17 cellular contexts compared by ENCODE assay signal in genomic region chr9:91147079-91147708, GRCh38.
A peak's percentile ranks its signal among the peaks of the same experiment; 100 is the strongest.
DNase-seq lines count a peak whose midpoint lies in the region; ATAC-seq, FAIRE-seq and TF ChIP-seq lines count a peak whose summit lies in the region.
"Had no signal": no experiment of that assay in that cellular context is flagged by ENCODE, and none has a peak within 500 bp of the region (broad histone marks: within the 10 kb centered on the region; RNA-seq: fewer than 3 reads in every experiment).

No MANE protein-coding gene starts in this region.

- no peak for TF ChIP-seq POLR2A in IMR-90 (IDR thresholded peaks at IDR 0.05; ENCODE audit: low read depth, low read length)
- no peak for TF ChIP-seq POLR2A in GM12892 (IDR thresholded peaks at IDR 0.05; ENCODE audit: low read depth, low read length)

- H3K27ac ChIP-seq in IMR-90 (ENCODE audit: insufficient read depth, low read length) (no peak overlapping the region), lower lobe of right lung (peak overlapping the region; percentile 49), OCI-LY7 (ENCODE audit: low read depth, low read length, poor library complexity, severe bottlenecking) (no peak overlapping the region)
- H3K27ac ChIP-seq: 22Rv1, C4-2B had no signal

- peaks cover 63% of the 10 kb centered on the region for H3K4me1 Mint-ChIP-seq in T-helper 1 cell treated with Interleukin-12 subunit alpha and Interleukin-12 subunit beta and Interleukin-4 antibody, amounts not matched to agents 30 μg/mL and 1 μg/mL, for 36 hours (ENCODE audit: low read depth)
- peaks cover 79% of the 10 kb centered on the region for H3K4me1 Mint-ChIP-seq in activated CD8-positive, alpha-beta T cell treated with anti-CD3 and anti-CD28 coated beads, Interleukin-2, amount 10 ng/mL, durations not matched to agents 7 days and 5 days (ENCODE audit: low read depth)

- peaks cover 5% of the 10 kb centered on the region; the same call in 1 of the 2 replicates for H3K9me3 ChIP-seq in IMR-90 (ENCODE audit: control insufficient read depth, insufficient read depth, low read length)
- H3K9me3 ChIP-seq in lower lobe of right lung, result no peaks in the 10 kb centered on the region
- H3K9me3 ChIP-seq in OCI-LY7 (ENCODE audit: low read length), result no peaks in the 10 kb centered on the region
- H3K9me3 ChIP-seq: upper lobe of right lung had no signal

- H3K9ac ChIP-seq in IMR-90 (ENCODE audit: low read depth, low read length), result no peak overlapping the region

- no peak for ATAC-seq in IMR-90 (ENCODE audit: low read depth)
- ATAC-seq in activated CD8-positive, alpha-beta T cell treated with anti-CD3 and anti-CD28 coated beads, Interleukin-2, amount 10 ng/mL, durations not matched to agents 7 days and 5 days, result no peak
- ATAC-seq in lower lobe of right lung, result no peak

- 88% methylated on average over 3 of the region's 5 CpGs; no CpG with 5 or more reads in 1 of the 2 experiments for WGBS in IMR-90 (ENCODE audit: extremely low coverage in 2 of 2, insufficient read length in 1 of 2), 2 experiments

- H2BK20ac ChIP-seq in IMR-90 (ENCODE audit: low read depth, low read length), result peak overlapping the region; percentile 77

- H3K4me2 ChIP-seq in IMR-90 (ENCODE audit: low read depth, low read length), result no peak overlapping the region
- H3K4me2 ChIP-seq in OCI-LY7 (ENCODE audit: low read length), result no peak overlapping the region

- no peaks in the 10 kb centered on the region for H3K79me2 ChIP-seq in OCI-LY7 (ENCODE audit: insufficient read depth, low read depth, low read length)

- H3K36me3 ChIP-seq in IMR-90 (ENCODE audit: control insufficient read depth, insufficient read depth, low read length) (no peaks in the 10 kb centered on the region), lower lobe of right lung (no peaks in the 10 kb centered on the region), OCI-LY7 (ENCODE audit: insufficient read depth, low read length) (no peaks in the 10 kb centered on the region)
- H3K36me3 ChIP-seq: upper lobe of right lung had no signal

- peaks cover 52% of the 10 kb centered on the region for H3K36me3 Mint-ChIP-seq in T-helper 1 cell treated with Interleukin-12 subunit alpha and Interleukin-12 subunit beta and Interleukin-4 antibody, amounts not matched to agents 30 μg/mL and 1 μg/mL, for 36 hours (ENCODE audit: low read depth)
- H3K36me3 Mint-ChIP-seq in activated CD8-positive, alpha-beta T cell treated with anti-CD3 and anti-CD28 coated beads, Interleukin-2, amount 10 ng/mL, durations not matched to agents 7 days and 5 days (ENCODE audit: low read depth), result peaks cover 84% of the 10 kb centered on the region

- DNase-seq in T-helper 1 cell (no peak), IMR-90 (no peak), lower lobe of right lung (no peak), anterior cingulate cortex (lab: John Stamatoyannopoulos, UW) (no peak), OCI-LY7 (ENCODE audit: low spot score) (no peak), GM12892 (ENCODE audit: insufficient read length) (no peak)
- peak; percentile 19 for DNase-seq in activated CD8-positive, alpha-beta T cell treated with anti-CD3 and anti-CD28 coated beads, Interleukin-2, amount 10 ng/mL, durations not matched to agents 7 days and 5 days
- DNase-seq: activated CD4-positive, CD25-positive, alpha-beta regulatory T cell; NCI-H1105 treated with DMSO at 0.1 percent for 48 hours; NCI-H2171; NCI-H774; upper lobe of right lung had no signal

- no peak for FAIRE-seq in GM12892 (lab: Jason Lieb, UNC)

- H2BK15ac ChIP-seq in IMR-90 (ENCODE audit: low read depth, low read length), result peak overlapping the region; percentile 86; the same call in 2 of the 3 replicates

- dilution Hi-C loops in IMR-90 (cut with HindIII; ENCODE audit: low sequenced_read_pairs, unreplicated experiment), result no loop called here

- H3K27me3 ChIP-seq in IMR-90 (ENCODE audit: control insufficient read depth, insufficient read depth, low read length) (no peaks in the 10 kb centered on the region), lower lobe of right lung (ENCODE audit: low read depth) (no peaks in the 10 kb centered on the region)
- H3K27me3 ChIP-seq: upper lobe of right lung had no signal

- 0 out of 2 replicates have a peak overlapping the region, but pooled peaks have one; percentile 20 for H3K14ac ChIP-seq in IMR-90 (replicated peaks; ENCODE audit: low read depth, low read length)

- peaks cover 0 to 4% of the 10 kb centered on the region in 2 experiments; a peak in 1 of 4 replicates for H3K79me1 ChIP-seq in IMR-90 (ENCODE audit: low read depth in 1 of 2, low read length in 2 of 2)

- no peaks in the 10 kb centered on the region for H3K9me2 ChIP-seq in OCI-LY7 (ENCODE audit: insufficient read depth, low read length)

- TF ChIP-seq CTCF in IMR-90 (conservative IDR thresholded peaks at IDR 0.05; ENCODE audit: low read depth, low read length) (no peak), lower lobe of right lung (IDR thresholded peaks at IDR 0.05) (no peak), OCI-LY7 (conservative IDR thresholded peaks at IDR 0.05; ENCODE audit: low read length) (no peak)

- peak overlapping the region; percentile 43 for H2BK120ac ChIP-seq in IMR-90 (ENCODE audit: low read depth, low read length)

- H3K4me3 Mint-ChIP-seq in T-helper 1 cell treated with Interleukin-12 subunit alpha and Interleukin-12 subunit beta and Interleukin-4 antibody, amounts not matched to agents 30 μg/mL and 1 μg/mL, for 36 hours, result peak overlapping the region; percentile 58
- no peak overlapping the region for H3K4me3 Mint-ChIP-seq in activated CD8-positive, alpha-beta T cell treated with anti-CD3 and anti-CD28 coated beads, Interleukin-2, amount 10 ng/mL, durations not matched to agents 7 days and 5 days

- H3K4ac ChIP-seq in IMR-90 (ENCODE audit: low read depth, low read length), result peak overlapping the region; percentile 62

- peak overlapping the region; percentile 93 for H3K27ac Mint-ChIP-seq in T-helper 1 cell treated with Interleukin-12 subunit alpha and Interleukin-12 subunit beta and Interleukin-4 antibody, amounts not matched to agents 30 μg/mL and 1 μg/mL, for 36 hours
- H3K27ac Mint-ChIP-seq in activated CD8-positive, alpha-beta T cell treated with anti-CD3 and anti-CD28 coated beads, Interleukin-2, amount 10 ng/mL, durations not matched to agents 7 days and 5 days, result peak overlapping the region; percentile 89
- H3K27ac Mint-ChIP-seq: progenitor cell of endocrine pancreas had no signal

- CTCF ChIA-PET in IMR-90 (lab: Yijun Ruan, JAX) (interaction anchor here (0.6 to 1.4 kb wide), 6 partner anchors 16 to 273 kb away, joined by 3 to 5 read pairs (median 3); no protein-coding TSS in a partner anchor), OCI-LY7 (lab: Charles Lee; ENCODE audit: unreplicated experiment) (no interaction called here)
- CTCF ChIA-PET in activated CD8-positive, alpha-beta T cell treated with anti-CD3 and anti-CD28 coated beads, Interleukin-2, amount 10 ng/mL, durations not matched to agents 7 days and 5 days (lab: Charles Lee), result interaction anchor here (0.9 to 3.2 kb wide), 12 partner anchors 11 to 279 kb away, joined by 3 to 16 read pairs (median 5); no protein-coding TSS in a partner anchor

- peak overlapping the region; percentile 84; the same call in 1 of the 2 replicates for H2AK5ac ChIP-seq in IMR-90 (ENCODE audit: low read depth, low read length)

- no peak overlapping the region for H3K23ac ChIP-seq in IMR-90 (ENCODE audit: low read depth, low read length)

- no peak overlapping the region for H3K56ac ChIP-seq in IMR-90 (ENCODE audit: extremely low read depth, insufficient read depth, low read length)

- H3K4me3 ChIP-seq in IMR-90 (ENCODE audit: insufficient read depth, low read depth, low read length), result no peak overlapping the region
- no peak overlapping the region for H3K4me3 ChIP-seq in lower lobe of right lung
- no peak overlapping the region for H3K4me3 ChIP-seq in OCI-LY7 (ENCODE audit: low read depth, low read length, poor library complexity, severe bottlenecking)
- H3K4me3 ChIP-seq: skin epidermis, upper lobe of right lung had no signal

- no peaks in the 10 kb centered on the region for H3K27me3 Mint-ChIP-seq in T-helper 1 cell treated with Interleukin-12 subunit alpha and Interleukin-12 subunit beta and Interleukin-4 antibody, amounts not matched to agents 30 μg/mL and 1 μg/mL, for 36 hours (ENCODE audit: low read depth)
- H3K27me3 Mint-ChIP-seq in activated CD8-positive, alpha-beta T cell treated with anti-CD3 and anti-CD28 coated beads, Interleukin-2, amount 10 ng/mL, durations not matched to agents 7 days and 5 days (ENCODE audit: low read depth), result no peaks in the 10 kb centered on the region
- H3K27me3 Mint-ChIP-seq: progenitor cell of endocrine pancreas had no signal

- in situ Hi-C loops in IMR-90 (cut with MboI; ENCODE audit: low sequenced_read_pairs), result no loop called here

- no peak overlapping the region for H2BK5ac ChIP-seq in IMR-90 (ENCODE audit: low read depth, low read length, poor library complexity, severe bottlenecking)

- BruUV-seq in IMR-90 (replicated peaks; lab: Mats Ljungman, UMichigan) (no TSS peak), OCI-LY7 (replicated peaks; lab: Mats Ljungman, UMichigan) (no TSS peak)

- H4K20me1 ChIP-seq in IMR-90 (ENCODE audit: insufficient read depth, low read length), result no peaks in the 10 kb centered on the region
- no peaks in the 10 kb centered on the region for H4K20me1 ChIP-seq in OCI-LY7 (ENCODE audit: insufficient read depth, low read length)

- H3K9me3 Mint-ChIP-seq in T-helper 1 cell treated with Interleukin-12 subunit alpha and Interleukin-12 subunit beta and Interleukin-4 antibody, amounts not matched to agents 30 μg/mL and 1 μg/mL, for 36 hours, result peaks cover 39% of the 10 kb centered on the region
- peaks cover 11% of the 10 kb centered on the region for H3K9me3 Mint-ChIP-seq in activated CD8-positive, alpha-beta T cell treated with anti-CD3 and anti-CD28 coated beads, Interleukin-2, amount 10 ng/mL, durations not matched to agents 7 days and 5 days (ENCODE audit: insufficient read depth)

- H4K5ac ChIP-seq in IMR-90 (ENCODE audit: low read depth, low read length), result no peak overlapping the region

- POLR2A ChIA-PET in IMR-90 (lab: Charles Lee; ENCODE audit: unreplicated experiment) (no interaction called here), OCI-LY7 (lab: Charles Lee) (interaction anchor here (0.7 to 1.1 kb wide), 3 partner anchors 9 to 18 kb away, joined by 3 read pairs; no protein-coding TSS in a partner anchor)
- POLR2A ChIA-PET in activated CD8-positive, alpha-beta T cell treated with anti-CD3 and anti-CD28 coated beads, Interleukin-2, amount 10 ng/mL, durations not matched to agents 7 days and 5 days (lab: Charles Lee), result interaction anchor here (0.6 to 3.5 kb wide), 11 partner anchors 10 to 276 kb away, joined by 3 to 16 read pairs (median 4); partner anchors contain the start of gene NFIL3

- H4K8ac ChIP-seq in IMR-90 (ENCODE audit: low read depth in 2 of 2, low read length in 2 of 2), result peak overlapping the region in 1 of 2 experiments; percentile 27; a peak in 1 of 4 replicates

- TF ChIP-seq RAD21 in IMR-90 (IDR thresholded peaks at IDR 0.05; ENCODE audit: low read length), result no peak

- no peak overlapping the region; the same call in 1 of the 2 replicates for H3K18ac ChIP-seq in IMR-90 (ENCODE audit: low read depth, low read length)

- intact Hi-C loops in IMR-90 (cut with micrococcal nuclease), result no loop called here
- intact Hi-C loops in lower lobe of right lung (cut with DNase I), result no loop called here
- intact Hi-C loops in OCI-LY7 (cut with micrococcal nuclease; ENCODE audit: unreplicated experiment), result no loop called here

- peak overlapping the region; percentile 59 for H4K91ac ChIP-seq in IMR-90 (ENCODE audit: insufficient read depth, low read depth, low read length)

- H3K9me1 ChIP-seq in IMR-90 (ENCODE audit: insufficient read depth, low read length), result no peaks in the 10 kb centered on the region

- H2AK9ac ChIP-seq in IMR-90 (replicated peaks; ENCODE audit: low read depth, low read length, poor library complexity), result no peak overlapping the region

- H2AFZ ChIP-seq in IMR-90 (replicated peaks; ENCODE audit: low read length, poor library complexity) (peak overlapping the region; percentile 46), OCI-LY7 (ENCODE audit: low read length) (no peak overlapping the region)

- H3K4me1 ChIP-seq in IMR-90 (ENCODE audit: control insufficient read depth, insufficient read depth, low read length) (peaks cover 5% of the 10 kb centered on the region), lower lobe of right lung (peaks cover 21% of the 10 kb centered on the region), OCI-LY7 (ENCODE audit: insufficient read depth, low read length, poor library complexity, severe bottlenecking) (peaks cover 4% of the 10 kb centered on the region)
- H3K4me1 ChIP-seq: upper lobe of right lung had no signal
